Comparison of ENCODE assay signal across 14 cellular contexts in the genomic region with DNA sequence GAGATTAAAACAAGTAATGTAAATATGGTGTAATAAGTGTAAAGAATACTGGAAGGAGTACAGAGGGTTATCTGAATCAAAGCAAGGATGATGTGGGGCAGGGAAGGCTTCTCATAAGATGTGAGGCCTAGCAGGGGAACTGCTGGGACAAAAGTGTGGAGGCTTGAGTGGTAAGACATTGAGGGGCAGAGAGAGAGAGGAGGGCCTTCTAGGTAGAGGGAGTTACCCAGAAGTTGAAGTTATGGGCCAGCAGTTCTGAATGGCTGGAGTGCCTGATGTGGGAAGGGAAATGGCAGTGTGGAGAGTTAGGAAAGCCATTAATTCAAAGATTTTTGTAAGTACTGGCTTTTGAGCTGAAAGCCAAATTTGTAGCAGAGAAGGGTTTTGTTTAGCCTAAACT. TPM values are rescaled to one million over a fixed set of nuclear protein-coding genes. Genes with fewer than 3 reads are reported as not detected.
DNase-seq lines count a peak whose midpoint lies in the region; ATAC-seq and TF ChIP-seq lines count a peak whose summit lies in the region.
"Had no signal": no experiment of that assay in that cellular context is flagged by ENCODE, and none has a peak within 500 bp of the region (broad histone marks: within the 10 kb centered on the region; RNA-seq: fewer than 3 reads in every experiment).

No MANE protein-coding gene starts in this region.

- no peaks in the 10 kb centered on the region for H3K9me3 Mint-ChIP-seq in endodermal cell
- H3K9me3 Mint-ChIP-seq: mesothelial cell of epicardium had no signal

- H3K36me3 Mint-ChIP-seq in endodermal cell (ENCODE audit: low read depth): no peaks in the 10 kb centered on the region
- H3K36me3 Mint-ChIP-seq: mesothelial cell of epicardium had no signal

- TF ChIP-seq CTCF in left ventricle myocardium inferior (IDR thresholded peaks at IDR 0.05; ENCODE audit: borderline replicate concordance): no peak
- TF ChIP-seq CTCF in endodermal cell (conservative IDR thresholded peaks at IDR 0.05): no peak
- TF ChIP-seq CTCF in neutrophil (IDR thresholded peaks at IDR 0.05): no peak
- no peak for TF ChIP-seq CTCF in vagina (IDR thresholded peaks at IDR 0.05)
- TF ChIP-seq CTCF in omental fat pad (IDR thresholded peaks at IDR 0.05): no peak

- H3K4me1 Mint-ChIP-seq in endodermal cell: peaks cover 38% of the 10 kb centered on the region

- H3K27ac ChIP-seq in left ventricle myocardium inferior (replicated peaks) (peak overlapping the region; percentile 87), endodermal cell (ENCODE audit: low read depth, low read length) (no peak overlapping the region), neutrophil (peak overlapping the region; percentile 66), vagina (peak overlapping the region; percentile 63)
- H3K27ac ChIP-seq: upper lobe of right lung had no signal

- ATAC-seq in Right ventricle myocardium inferior (no peak), GM18517 (IDR thresholded peaks at IDR 0.05; ENCODE audit: unreplicated experiment) (no peak), HG02798 (IDR thresholded peaks at IDR 0.05; ENCODE audit: poor library complexity, unreplicated experiment) (no peak), omental fat pad (ENCODE audit: low FRiP score) (no peak)
- ATAC-seq: activated CD4-positive, CD25-positive, alpha-beta regulatory T cell treated with anti-CD3 and anti-CD28 coated beads, Interleukin-2, amount 50 U/mL, for 24 hours had no signal

- H3K27me3 ChIP-seq in left ventricle myocardium inferior (ENCODE audit: low read depth) (no peaks in the 10 kb centered on the region), endodermal cell (ENCODE audit: control insufficient read depth, insufficient read depth, low read length, poor library complexity, severe bottlenecking) (no peaks in the 10 kb centered on the region), neutrophil (no peaks in the 10 kb centered on the region), vagina (no peaks in the 10 kb centered on the region)
- H3K27me3 ChIP-seq: hepatocyte, upper lobe of right lung had no signal

- no peak overlapping the region for H3K9ac ChIP-seq in endodermal cell (ENCODE audit: extremely low read depth, low read length, poor library complexity, severe bottlenecking)

- peak overlapping the region; percentile 17 for H3K27ac Mint-ChIP-seq in endodermal cell
- H3K27ac Mint-ChIP-seq: mesothelial cell of epicardium had no signal

- peak overlapping the region; percentile 43 for H3K4me3 ChIP-seq in left ventricle myocardium inferior
- H3K4me3 ChIP-seq in endodermal cell (ENCODE audit: low read length): peak overlapping the region; percentile 5
- H3K4me3 ChIP-seq in neutrophil (ENCODE audit: low read depth in 1 of 2, low read length in 1 of 2): no peak overlapping the region
- H3K4me3 ChIP-seq in vagina: no peak overlapping the region
- H3K4me3 ChIP-seq: hepatocyte, upper lobe of right lung had no signal

- DNase-seq in left ventricle myocardium inferior (no peak), Right ventricle myocardium inferior (ENCODE audit: missing footprints) (no peak), endodermal cell (no peak), vagina (ENCODE audit: extremely low spot score in 2 of 2) (no peak), omental fat pad (ENCODE audit: low spot score) (no peak)
- DNase-seq: DMS153, NCI-H2029 treated with DMSO at 0.1 percent for 48 hours, upper lobe of right lung had no signal

- intact Hi-C loops in left ventricle myocardium inferior (cut with micrococcal nuclease) (no loop called here), Right ventricle myocardium inferior (cut with DNase I) (loop anchor here (5.0 kb wide), 1 partner anchor 38 kb away; the partner anchor contains the start of gene CPEB4), vagina (cut with DNase I) (loop anchor here (5.0 kb wide), 1 partner anchor 38 kb away; the partner anchor contains the start of gene CPEB4)

- H3K9me3 ChIP-seq in left ventricle myocardium inferior (replicated peaks) (no peaks in the 10 kb centered on the region), endodermal cell (ENCODE audit: control insufficient read depth, low read length) (no peaks in the 10 kb centered on the region), neutrophil (no peaks in the 10 kb centered on the region), vagina (no peaks in the 10 kb centered on the region)
- H3K9me3 ChIP-seq: upper lobe of right lung had no signal

- H3K36me3 ChIP-seq in left ventricle myocardium inferior: peaks cover 11% of the 10 kb centered on the region
- H3K36me3 ChIP-seq in endodermal cell (ENCODE audit: control insufficient read depth, insufficient read depth, low read length): no peaks in the 10 kb centered on the region
- peaks cover 13% of the 10 kb centered on the region for H3K36me3 ChIP-seq in neutrophil
- H3K36me3 ChIP-seq in vagina: no peaks in the 10 kb centered on the region
- H3K36me3 ChIP-seq: upper lobe of right lung had no signal

- H3K27me3 Mint-ChIP-seq in endodermal cell (ENCODE audit: insufficient read depth): no peaks in the 10 kb centered on the region

- no peak for TF ChIP-seq POLR2A in vagina (IDR thresholded peaks at IDR 0.05)

- H3K4me3 Mint-ChIP-seq in endodermal cell: no peak overlapping the region
- H3K4me3 Mint-ChIP-seq: mesothelial cell of epicardium had no signal

- H3K4me1 ChIP-seq in left ventricle myocardium inferior (peaks cover 100% of the 10 kb centered on the region), endodermal cell (ENCODE audit: control insufficient read depth, insufficient read depth, low read length) (peaks cover 19% of the 10 kb centered on the region), neutrophil (ENCODE audit: control insufficient read depth in 1 of 2, insufficient read depth in 1 of 2, low read depth in 1 of 2, low read length in 1 of 2) (peaks cover 64 to 78% of the 10 kb centered on the region in 2 experiments), vagina (peaks cover 43% of the 10 kb centered on the region)

RNA-seq across cellular contexts. Expression of gene CPEB4, which starts 36.8 kb away (rescaled TPM):
- total RNA-seq in left ventricle myocardium inferior (136 TPM), Right ventricle myocardium inferior (116 TPM), endodermal cell (10 to 100 TPM in 1 of 2 donors, 1 to 10 TPM in 1; 9.4 to 11.3 TPM), vagina (31.9 TPM), omental fat pad (10 to 100 TPM; 43.2 to 71.4 (median 58.1) TPM)
- polyA plus RNA-seq in endodermal cell (2013, experiment 1 of 2): 9.7 TPM
- 9.3 TPM for polyA plus RNA-seq in endodermal cell (2013, experiment 2 of 2)

Comparison
In these comparisons a context has a peak if more than half of its experiments do, and no peak if none do; other contexts are left out.
1. H3K4me3 ChIP-seq: peak in left ventricle myocardium inferior (single experiment) and endodermal cell (single experiment); none in neutrophil (0 of 2) and vagina (0 of 2).